ENCODE assay signal across 13 cellular contexts in the genomic region with DNA sequence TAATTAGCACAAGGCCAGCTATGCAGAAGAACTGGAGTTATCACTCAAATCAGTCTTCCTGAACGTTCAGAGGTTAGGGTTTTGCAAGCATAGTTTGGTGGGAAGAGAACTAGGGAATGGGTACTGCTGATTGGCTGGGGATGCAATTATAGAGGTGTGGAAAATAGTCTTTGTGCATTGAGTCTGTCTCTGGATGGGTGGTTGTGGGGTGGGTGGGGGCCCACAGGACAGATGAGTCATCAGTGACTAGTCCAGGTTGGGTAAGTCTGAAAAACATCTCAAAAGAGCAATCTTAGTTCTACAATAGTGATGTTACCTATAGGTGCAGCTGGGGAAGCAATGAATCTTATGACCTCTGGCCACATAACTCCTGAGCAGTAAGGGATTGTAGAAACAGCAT.
DNase-seq lines count a peak whose midpoint lies in the region; ATAC-seq and TF ChIP-seq lines count a peak whose summit lies in the region.
"Had no signal": no experiment of that assay in that cellular context is flagged by ENCODE, and none has a peak within 500 bp of the region (broad histone marks: within the 10 kb centered on the region; RNA-seq: fewer than 3 reads in every experiment).

No MANE protein-coding gene starts in this region.

- TF ChIP-seq CTCF in upper lobe of right lung (IDR thresholded peaks at IDR 0.05), result no peak

- H3K36me3 ChIP-seq in HUES6 (ENCODE audit: control insufficient read depth, insufficient read depth, low read length) (no peaks in the 10 kb centered on the region; the same call in 1 of the 2 replicates), upper lobe of right lung (no peaks in the 10 kb centered on the region)

- no peak overlapping the region for H3K27ac Mint-ChIP-seq in activated T-cell treated with anti-CD3 and anti-CD28 coated beads, Interleukin-2, amount 50 U/mL, for 72 hours

- H3K4me1 Mint-ChIP-seq in activated T-cell treated with anti-CD3 and anti-CD28 coated beads, Interleukin-2, amount 50 U/mL, for 72 hours (ENCODE audit: low read depth), result peaks cover 42% of the 10 kb centered on the region

- H3K9me3 ChIP-seq in HUES6 (ENCODE audit: control insufficient read depth, insufficient read depth, low read depth, low read length) (peaks cover 28% of the 10 kb centered on the region), upper lobe of right lung (no peaks in the 10 kb centered on the region)

- peak; percentile 41 to 52 for DNase-seq in activated T-cell treated with anti-CD3 and anti-CD28 coated beads, Interleukin-2, amount 50 U/mL, for 72 hours
- DNase-seq in activated T-cell treated with anti-CD3 and anti-CD28 coated beads, Interleukin-2, amount 50 U/mL, for 1 hour, result no peak
- DNase-seq in cerebellar cortex (ENCODE audit: low spot score) (peak; percentile 40), renal cortical epithelial cell (ENCODE audit: low read depth) (peak; percentile 77), NCI-H1436 treated with DMSO at 0.1 percent for 48 hours (lab: John Stamatoyannopoulos, UW) (no peak), upper lobe of right lung (no peak), NCI-H1105 treated with DMSO at 0.1 percent for 48 hours (lab: John Stamatoyannopoulos, UW) (no peak)
- DNase-seq: activated CD4-positive, alpha-beta T cell treated with anti-CD3 and anti-CD28 coated beads, Interleukin-2, amount 50 U/mL, for 4 hours; Karpas-422; NCI-H2081 treated with DMSO at 0.1 percent for 48 hours; stimulated activated CD8-positive, alpha-beta memory T cell treated with anti-CD3 and anti-CD28 coated beads, Interleukin-4, amount 100 ng/mL, for 48 hours had no signal

- no peaks in the 10 kb centered on the region for H3K27me3 Mint-ChIP-seq in activated T-cell treated with anti-CD3 and anti-CD28 coated beads, Interleukin-2, amount 50 U/mL, for 72 hours (ENCODE audit: low read depth)

- peaks cover 0 to 10% of the 10 kb centered on the region in 2 donors for H3K9me3 Mint-ChIP-seq in activated T-cell treated with anti-CD3 and anti-CD28 coated beads, Interleukin-2, amount 50 U/mL, for 72 hours

- H3K4me3 Mint-ChIP-seq in activated T-cell treated with anti-CD3 and anti-CD28 coated beads, Interleukin-2, amount 50 U/mL, for 72 hours, result no peak overlapping the region

- ATAC-seq in activated T-cell treated with anti-CD3 and anti-CD28 coated beads, Interleukin-2, amount 50 U/mL, for 72 hours (replicated peaks in 1 of 2), result peak; percentile 99 to 100
- ATAC-seq in upper lobe of right lung, result no peak

- H3K27ac ChIP-seq in HUES6 (ENCODE audit: low read depth, low read length), result peak overlapping the region; percentile 95; the same call in 1 of the 2 replicates
- H3K27ac ChIP-seq in upper lobe of right lung, result no peak overlapping the region
- H3K27ac ChIP-seq: coronary artery had no signal

- intact Hi-C loops in upper lobe of right lung (cut with DNase I), result no loop called here

- H3K4me3 ChIP-seq in HUES6 (ENCODE audit: low read depth, low read length) (no peak overlapping the region), upper lobe of right lung (no peak overlapping the region)
- H3K4me3 ChIP-seq: coronary artery had no signal

- peaks cover 32% of the 10 kb centered on the region for H3K4me1 ChIP-seq in HUES6 (ENCODE audit: control insufficient read depth, insufficient read depth, low read length)
- H3K4me1 ChIP-seq in upper lobe of right lung, result peaks cover 15% of the 10 kb centered on the region

- H3K27me3 ChIP-seq in HUES6 (ENCODE audit: control insufficient read depth, insufficient read depth, low read length), result no peaks in the 10 kb centered on the region
- H3K27me3 ChIP-seq in upper lobe of right lung, result no peaks in the 10 kb centered on the region

- peak overlapping the region; percentile 13 for H3K9ac ChIP-seq in HUES6 (ENCODE audit: low read length)

- H3K36me3 Mint-ChIP-seq in activated T-cell treated with anti-CD3 and anti-CD28 coated beads, Interleukin-2, amount 50 U/mL, for 72 hours (ENCODE audit: insufficient read depth in 2 of 2), result peaks cover 6 to 12% of the 10 kb centered on the region in 2 donors

Comparison
In these comparisons a context has a peak if more than half of its experiments do, and no peak if none do; other contexts are left out.
1. DNase-seq: peak in activated T-cell treated with anti-CD3 and anti-CD28 coated beads, Interleukin-2, amount 50 U/mL, for 72 hours (2 of 2), cerebellar cortex (single experiment) and renal cortical epithelial cell (single experiment); none in activated T-cell treated with anti-CD3 and anti-CD28 coated beads, Interleukin-2, amount 50 U/mL, for 1 hour (single experiment), NCI-H1436 treated with DMSO at 0.1 percent for 48 hours (single experiment), upper lobe of right lung (single experiment) and NCI-H1105 treated with DMSO at 0.1 percent for 48 hours (single experiment).